Comparison of ENCODE assay signal across 8 cellular contexts in genomic region chr12:31073527-31074332, GRCh38. TPM values are rescaled to one million over a fixed set of nuclear protein-coding genes. Genes with fewer than 3 reads are reported as not detected.
DNase-seq lines count a peak whose midpoint lies in the region; ATAC-seq and TF ChIP-seq lines count a peak whose summit lies in the region.
"Not testable (repeated sequence)": the region's sequence is repeated elsewhere in the genome, so short reads cannot be mapped to it uniquely, and the experiment has no call there.

Gene DDX11, plus strand, starts transcription at chr12:31073860. Its CDS starts 4,534 bp downstream, at chr12:31078394.

- not testable (repeated sequence) for H3K9me2 ChIP-seq in DOHH2 (replicated peaks; ENCODE audit: control insufficient read depth, low read length); GM23338 (ENCODE audit: insufficient read depth)

- not testable (repeated sequence) for H3K36me3 ChIP-seq in DOHH2 (ENCODE audit: control insufficient read depth, low read length); GM23338 (ENCODE audit: insufficient read depth)

- peaks cover 54% of the 10 kb centered on the region for H3K79me2 ChIP-seq in DOHH2 (ENCODE audit: control insufficient read depth, low read length)
- H3K79me2 ChIP-seq in GM23338 (replicated peaks; ENCODE audit: insufficient read depth): peaks cover 30% of the 10 kb centered on the region

- H3K4me2 ChIP-seq in DOHH2 (ENCODE audit: low read length) (peak within 1 kb of the TSS; percentile 66), GM23338 (peak within 1 kb of the TSS; percentile 95)

- peak; percentile 95 for DNase-seq in GM23338 (ENCODE audit: low spot score)
- DNase-seq in LHCN-M2 (ENCODE audit: low read depth): peak; percentile 88
- peak; percentile 90 for DNase-seq in RPMI7951 (ENCODE audit: low read depth)
- peak; percentile 92 for DNase-seq in activated T-helper 1 cell treated with anti-CD3 and anti-CD28 coated beads, Interleukin-12 subunit alpha, Interleukin-12 subunit beta, Interleukin-2, Interleukin-4 antibody, amounts not matched to agents 30 ng/mL and 10 ng/mL and 1 ng/mL, durations not matched to agents 14 hours and 24 hours and 36 hours (ENCODE audit: low spot score)
- DNase-seq in fibroblast of mammary gland (ENCODE audit: low read depth): peak; percentile 86
- peak; percentile 95 for DNase-seq in natural killer cell treated with Interleukin-12 subunit alpha and Interleukin-12 subunit beta and Interleukin-15 and Interleukin-18, amount 100 ng/mL, for 72 hours (ENCODE audit: low spot score)
- peak; percentile 90 for DNase-seq in stimulated activated naive CD4-positive, alpha-beta T cell treated with Interleukin-2 at 50 U/mL for 16 hours (lab: John Stamatoyannopoulos, UW)

- H3K36me3 Mint-ChIP-seq in GM23338 (ENCODE audit: low read depth): peaks cover 26% of the 10 kb centered on the region
- H3K36me3 Mint-ChIP-seq in activated T-helper 1 cell treated with anti-CD3 and anti-CD28 coated beads, Interleukin-12 subunit alpha, Interleukin-12 subunit beta, Interleukin-2, Interleukin-4 antibody, amounts not matched to agents 30 ng/mL and 10 ng/mL and 1 ng/mL, durations not matched to agents 14 hours and 24 hours and 36 hours (ENCODE audit: low read depth): peaks cover 17% of the 10 kb centered on the region
- H3K36me3 Mint-ChIP-seq in natural killer cell treated with Interleukin-12 subunit alpha and Interleukin-12 subunit beta and Interleukin-15 and Interleukin-18, amount 100 ng/mL, for 72 hours: not testable (repeated sequence)

- H3K4me3 ChIP-seq in DOHH2 (ENCODE audit: low read length) (peak within 1 kb of the TSS; percentile 81), GM23338 (peak within 1 kb of the TSS; percentile 64), fibroblast of mammary gland (ENCODE audit: control insufficient read depth, low read depth, low read length) (peak within 1 kb of the TSS; percentile 74)

- H3K27ac ChIP-seq in DOHH2 (ENCODE audit: low read depth, low read length): peak within 1 kb of the TSS; percentile 76
- peak within 1 kb of the TSS; percentile 84; the same call in 1 of the 2 replicates for H3K27ac ChIP-seq in GM23338 (ENCODE audit: low read depth)

- not testable (repeated sequence) for H3K27me3 ChIP-seq in DOHH2 (ENCODE audit: control insufficient read depth, low read length); GM23338 (ENCODE audit: insufficient read depth)

- H3F3A ChIP-seq in DOHH2 (ENCODE audit: control insufficient read depth, insufficient read depth); GM23338 (replicated peaks; ENCODE audit: low read depth): not testable (repeated sequence)

- not testable (repeated sequence) for H2AFZ ChIP-seq in GM23338

- intact Hi-C loops in activated T-helper 1 cell treated with anti-CD3 and anti-CD28 coated beads, Interleukin-12 subunit alpha, Interleukin-12 subunit beta, Interleukin-2, Interleukin-4 antibody, amounts not matched to agents 30 ng/mL and 10 ng/mL and 1 ng/mL, durations not matched to agents 14 hours and 24 hours and 36 hours (cut with micrococcal nuclease): loop anchor here (1.0 to 10.0 kb wide), 6 partner anchors 226 to 1689 kb away; partner anchors contain the start of genes CAPRIN2, ERGIC2, ETFBKMT and IPO8

- peak within 1 kb of the TSS; percentile 98 for H3K27ac Mint-ChIP-seq in GM23338
- peak within 1 kb of the TSS; percentile 96 for H3K27ac Mint-ChIP-seq in activated T-helper 1 cell treated with anti-CD3 and anti-CD28 coated beads, Interleukin-12 subunit alpha, Interleukin-12 subunit beta, Interleukin-2, Interleukin-4 antibody, amounts not matched to agents 30 ng/mL and 10 ng/mL and 1 ng/mL, durations not matched to agents 14 hours and 24 hours and 36 hours
- H3K27ac Mint-ChIP-seq in natural killer cell treated with Interleukin-12 subunit alpha and Interleukin-12 subunit beta and Interleukin-15 and Interleukin-18, amount 100 ng/mL, for 72 hours: peak within 1 kb of the TSS; percentile 96

- not testable (repeated sequence) for H4K20me1 ChIP-seq in DOHH2 (ENCODE audit: control insufficient read depth, insufficient read depth, low read depth, low read length); GM23338 (replicated peaks; ENCODE audit: insufficient read depth)

- H3K4me3 Mint-ChIP-seq in GM23338: peak within 1 kb of the TSS; percentile 98
- peak within 1 kb of the TSS; percentile 98 for H3K4me3 Mint-ChIP-seq in activated T-helper 1 cell treated with anti-CD3 and anti-CD28 coated beads, Interleukin-12 subunit alpha, Interleukin-12 subunit beta, Interleukin-2, Interleukin-4 antibody, amounts not matched to agents 30 ng/mL and 10 ng/mL and 1 ng/mL, durations not matched to agents 14 hours and 24 hours and 36 hours
- peak within 1 kb of the TSS; percentile 100 for H3K4me3 Mint-ChIP-seq in natural killer cell treated with Interleukin-12 subunit alpha and Interleukin-12 subunit beta and Interleukin-15 and Interleukin-18, amount 100 ng/mL, for 72 hours

- H3K27me3 Mint-ChIP-seq in GM23338 (ENCODE audit: insufficient read depth, low read depth, poor library complexity): peaks cover 17% of the 10 kb centered on the region
- not testable (repeated sequence) for H3K27me3 Mint-ChIP-seq in activated T-helper 1 cell treated with anti-CD3 and anti-CD28 coated beads, Interleukin-12 subunit alpha, Interleukin-12 subunit beta, Interleukin-2, Interleukin-4 antibody, amounts not matched to agents 30 ng/mL and 10 ng/mL and 1 ng/mL, durations not matched to agents 14 hours and 24 hours and 36 hours (ENCODE audit: insufficient read depth); natural killer cell treated with Interleukin-12 subunit alpha and Interleukin-12 subunit beta and Interleukin-15 and Interleukin-18, amount 100 ng/mL, for 72 hours

- ATAC-seq in GM23338: peak; percentile 92
- peak; percentile 97 to 98 for ATAC-seq in natural killer cell treated with Interleukin-12 subunit alpha and Interleukin-12 subunit beta and Interleukin-15 and Interleukin-18, amount 100 ng/mL, for 72 hours

- H3K4me1 Mint-ChIP-seq in GM23338: peaks cover 30% of the 10 kb centered on the region
- H3K4me1 Mint-ChIP-seq in activated T-helper 1 cell treated with anti-CD3 and anti-CD28 coated beads, Interleukin-12 subunit alpha, Interleukin-12 subunit beta, Interleukin-2, Interleukin-4 antibody, amounts not matched to agents 30 ng/mL and 10 ng/mL and 1 ng/mL, durations not matched to agents 14 hours and 24 hours and 36 hours (ENCODE audit: low read depth): peaks cover 30% of the 10 kb centered on the region
- peaks cover 22 to 26% of the 10 kb centered on the region in 2 donors for H3K4me1 Mint-ChIP-seq in natural killer cell treated with Interleukin-12 subunit alpha and Interleukin-12 subunit beta and Interleukin-15 and Interleukin-18, amount 100 ng/mL, for 72 hours (ENCODE audit: low read depth in 2 of 2)

- H3K9me3 ChIP-seq in DOHH2 (ENCODE audit: control insufficient read depth, insufficient read depth, low read length): not testable (repeated sequence)

- not testable (repeated sequence) for H3K9me3 Mint-ChIP-seq in GM23338; activated T-helper 1 cell treated with anti-CD3 and anti-CD28 coated beads, Interleukin-12 subunit alpha, Interleukin-12 subunit beta, Interleukin-2, Interleukin-4 antibody, amounts not matched to agents 30 ng/mL and 10 ng/mL and 1 ng/mL, durations not matched to agents 14 hours and 24 hours and 36 hours; natural killer cell treated with Interleukin-12 subunit alpha and Interleukin-12 subunit beta and Interleukin-15 and Interleukin-18, amount 100 ng/mL, for 72 hours

- peaks cover 12% of the 10 kb centered on the region for H3K4me1 ChIP-seq in DOHH2 (ENCODE audit: control insufficient read depth, low read length)
- not testable (repeated sequence) for H3K4me1 ChIP-seq in GM23338 (ENCODE audit: insufficient read depth)

- TF ChIP-seq CTCF in DOHH2 (IDR thresholded peaks at IDR 0.05; ENCODE audit: low read depth, low read length, poor library complexity, severe bottlenecking); GM23338 (conservative IDR thresholded peaks at IDR 0.05; ENCODE audit: low read depth in 2 of 2); fibroblast of mammary gland (conservative IDR thresholded peaks at IDR 0.05; ENCODE audit: control insufficient read depth, insufficient read depth, low read depth, low read length): not testable (repeated sequence)

TF ChIP-seq in GM23338, 12 proteins besides CTCF, POLR2A, EP300 and RAD21:
- peak; percentile 49 for TF ChIP-seq POLR2AphosphoS5 (IDR thresholded peaks at IDR 0.05; ENCODE audit: low read depth)

RNA-seq across cellular contexts. Expression of gene DDX11, which starts in this region (rescaled TPM):
- 95.7 and 103 TPM in 2 replicates for total RNA-seq in GM23338 (2014; rRNA removed; shearing (Covaris generic))
- polyA plus RNA-seq in GM23338 (2016; fragmentation: Nextera tagmentation; extraction: Ambion mirVana): 58.4 and 66.0 TPM in 2 replicates
- total RNA-seq in LHCN-M2 (2014; rRNA removed): 25.9 and 36.0 TPM in 2 replicates
- polyA plus RNA-seq in LHCN-M2 (2012): 12.6 TPM
- total RNA-seq in RPMI7951 (2014; rRNA removed; shearing (Covaris generic)): 10.2 and 11.4 TPM in 2 replicates
- 171 and 186 TPM in 2 replicates for total RNA-seq in activated T-helper 1 cell treated with anti-CD3 and anti-CD28 coated beads, Interleukin-12 subunit alpha, Interleukin-12 subunit beta, Interleukin-2, Interleukin-4 antibody, amounts not matched to agents 30 ng/mL and 10 ng/mL and 1 ng/mL, durations not matched to agents 14 hours and 24 hours and 36 hours
- total RNA-seq in natural killer cell treated with Interleukin-12 subunit alpha and Interleukin-12 subunit beta and Interleukin-15 and Interleukin-18, amount 100 ng/mL, for 72 hours: 100 to 1,000 TPM; 102 to 257 TPM

Comparison
In these comparisons a context has a peak if more than half of its experiments do, and no peak if none do; other contexts are left out.
1. Peak in every context shown above with its lines: DNase-seq, ATAC-seq, H3K4me3 ChIP-seq and H3K27ac ChIP-seq.